In the genomic region with DNA sequence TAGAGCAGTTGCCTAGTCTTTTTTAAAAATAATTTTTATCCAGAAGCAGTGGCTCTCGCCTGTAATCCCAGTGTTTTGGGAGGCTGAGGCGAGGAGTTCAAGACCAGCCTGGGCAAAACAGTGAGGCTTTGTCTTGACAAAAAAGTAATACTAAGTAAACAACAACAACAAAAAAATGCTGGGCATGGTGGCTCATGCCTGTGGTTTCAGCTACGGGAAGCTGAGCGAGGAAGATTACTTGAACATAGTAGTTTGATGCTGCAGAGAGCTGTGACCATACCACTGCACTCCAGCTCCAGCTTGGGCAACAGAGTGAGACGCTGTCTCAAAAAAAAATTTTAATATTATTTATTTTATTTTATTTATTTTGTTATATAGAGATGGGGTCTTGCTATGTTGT, we compare ENCODE assay signal across 15 cellular contexts. TPM values are rescaled to one million over a fixed set of nuclear protein-coding genes. Genes with fewer than 3 reads are reported as not detected.
A peak's percentile ranks its signal among the peaks of the same experiment; 100 is the strongest.
DNase-seq lines count a peak whose midpoint lies in the region; ATAC-seq and TF ChIP-seq lines count a peak whose summit lies in the region.
"Had no signal": no experiment of that assay in that cellular context is flagged by ENCODE, and none has a peak within 500 bp of the region (broad histone marks: within the 10 kb centered on the region; RNA-seq: fewer than 3 reads in every experiment).

No MANE protein-coding gene starts in this region.

- H3K9me3 Mint-ChIP-seq in activated T-cell treated with anti-CD3 and anti-CD28 coated beads, Interleukin-2, amount 50 U/mL, for 72 hours = no peaks in the 10 kb centered on the region

- H3K27ac ChIP-seq in ovary = no peak overlapping the region
- H3K27ac ChIP-seq: C4-2B, GM23248 had no signal

- no peaks in the 10 kb centered on the region for H3K9me3 ChIP-seq in ovary
- H3K9me3 ChIP-seq: BE2C had no signal

- intact Hi-C loops in ovary (cut with DNase I) = no loop called here

- DNase-seq in H4 (ENCODE audit: low spot score) (peak; percentile 57), amniotic epithelial cell (ENCODE audit: low read depth) (peak; percentile 31), iris pigment epithelial cell (ENCODE audit: low read depth) (peak; percentile 29), ovary (no peak), NCI-H146 treated with DMSO at 0.1 percent for 48 hours (lab: John Stamatoyannopoulos, UW; ENCODE audit: unreplicated experiment) (no peak)
- DNase-seq in activated T-cell treated with anti-CD3 and anti-CD28 coated beads, Interleukin-2, amount 50 U/mL, for 72 hours = no peak
- DNase-seq: ACHN; BE2C; CD4-positive, alpha-beta memory T cell; DMS79 treated with DMSO at 0.1 percent for 48 hours; EL; GM23248; H7 had no signal

- peaks cover 4% of the 10 kb centered on the region for H3K4me1 ChIP-seq in ovary (ENCODE audit: insufficient read depth)

- no peak for TF ChIP-seq EP300 in ovary (IDR thresholded peaks at IDR 0.05)

- no peak overlapping the region for H3K4me3 Mint-ChIP-seq in activated T-cell treated with anti-CD3 and anti-CD28 coated beads, Interleukin-2, amount 50 U/mL, for 72 hours
- H3K4me3 Mint-ChIP-seq: CD4-positive, alpha-beta memory T cell had no signal

- WGBS in ovary, 3 donors = 85 to 89% (median 88%) methylated on average over 5 of the region's 5 CpGs

- no peaks in the 10 kb centered on the region for H3K27me3 ChIP-seq in ovary
- H3K27me3 ChIP-seq: BE2C had no signal

- no peak overlapping the region for H3K4me3 ChIP-seq in ovary
- H3K4me3 ChIP-seq: GM23248 had no signal

- H3K27ac Mint-ChIP-seq in activated T-cell treated with anti-CD3 and anti-CD28 coated beads, Interleukin-2, amount 50 U/mL, for 72 hours = no peak overlapping the region

- no peaks in the 10 kb centered on the region for H3K36me3 Mint-ChIP-seq in activated T-cell treated with anti-CD3 and anti-CD28 coated beads, Interleukin-2, amount 50 U/mL, for 72 hours (ENCODE audit: insufficient read depth in 2 of 2)
- H3K36me3 Mint-ChIP-seq: CD4-positive, alpha-beta memory T cell had no signal

- ATAC-seq in activated T-cell treated with anti-CD3 and anti-CD28 coated beads, Interleukin-2, amount 50 U/mL, for 72 hours (replicated peaks in 1 of 2) = no peak
- no peak for ATAC-seq in HG03342 (IDR thresholded peaks at IDR 0.05; ENCODE audit: unreplicated experiment)

- no peaks in the 10 kb centered on the region for H3K36me3 ChIP-seq in ovary
- H3K36me3 ChIP-seq: BE2C had no signal

- TF ChIP-seq CTCF in ovary (IDR thresholded peaks at IDR 0.05) = no peak

- peaks cover 6% of the 10 kb centered on the region for H3K4me1 Mint-ChIP-seq in activated T-cell treated with anti-CD3 and anti-CD28 coated beads, Interleukin-2, amount 50 U/mL, for 72 hours (ENCODE audit: low read depth)
- H3K4me1 Mint-ChIP-seq: CD4-positive, alpha-beta memory T cell had no signal

- TF ChIP-seq POLR2A in ovary (IDR thresholded peaks at IDR 0.05) = no peak

- no peaks in the 10 kb centered on the region for H3K27me3 Mint-ChIP-seq in activated T-cell treated with anti-CD3 and anti-CD28 coated beads, Interleukin-2, amount 50 U/mL, for 72 hours (ENCODE audit: low read depth)

RNA-seq across cellular contexts. Expression of gene TPST1, which starts 31.3 kb away (rescaled TPM):
- total RNA-seq in H4 (2014; rRNA removed; shearing (Covaris generic)) = 86.2 and 93.2 TPM in 2 replicates
- 1 to 10 TPM; 2.1 to 2.3 TPM for total RNA-seq in activated T-cell treated with anti-CD3 and anti-CD28 coated beads, Interleukin-2, amount 50 U/mL, for 72 hours
- total RNA-seq in ovary = 10 to 100 TPM; 24.0 to 42.5 (median 30.3) TPM
- 10 to 100 TPM; 18.9 to 42.6 TPM for polyA plus RNA-seq in ovary

RNA-seq across cellular contexts. Expression of gene CRCP, which starts 59.2 kb away (rescaled TPM):
- total RNA-seq in H4 (2014; rRNA removed; shearing (Covaris generic)) = 55.2 and 74.7 TPM in 2 replicates
- total RNA-seq in activated T-cell treated with anti-CD3 and anti-CD28 coated beads, Interleukin-2, amount 50 U/mL, for 72 hours = 10 to 100 TPM; 36.3 to 48.8 TPM
- total RNA-seq in ovary = 10 to 100 TPM; 25.0 to 46.8 (median 29.1) TPM
- 10 to 100 TPM; 23.2 to 46.1 TPM for polyA plus RNA-seq in ovary

Comparison
In these comparisons a context has a peak if more than half of its experiments do, and no peak if none do; other contexts are left out.
1. DNase-seq: peak in H4 (single experiment), amniotic epithelial cell (single experiment) and iris pigment epithelial cell (single experiment); none in activated T-cell treated with anti-CD3 and anti-CD28 coated beads, Interleukin-2, amount 50 U/mL, for 72 hours (0 of 2), ovary (0 of 5) and NCI-H146 treated with DMSO at 0.1 percent for 48 hours (single experiment).
2. RNA of gene TPST1, which starts 31.3 kb away (total RNA-seq): 86.2 to 93.2 TPM in H4 and 24.0 to 42.5 TPM in ovary; 2.1 to 2.3 TPM in activated T-cell treated with anti-CD3 and anti-CD28 coated beads, Interleukin-2, amount 50 U/mL, for 72 hours; every median in the first group is over 4 times any median in the second.